ENCODE assay signal across 18 cellular contexts in genomic region chr12:1019283-1019682, GRCh38. TPM values are rescaled to one million over a fixed set of nuclear protein-coding genes. Genes with fewer than 3 reads are reported as not detected.
DNase-seq lines count a peak whose midpoint lies in the region; ATAC-seq and TF ChIP-seq lines count a peak whose summit lies in the region.
"Had no signal": no experiment of that assay in that cellular context is flagged by ENCODE, and none has a peak within 500 bp of the region (broad histone marks: within the 10 kb centered on the region; RNA-seq: fewer than 3 reads in every experiment).

No MANE protein-coding gene starts in this region.

- peak overlapping the region in 4 of 12 donors; percentile 19 to 47 (median 30) for H3K27ac ChIP-seq in heart left ventricle
- H3K27ac ChIP-seq in right atrium auricular region: peak overlapping the region in 1 of 2 donors; percentile 46
- no peak overlapping the region for H3K27ac ChIP-seq in HEK293 (ENCODE audit: extremely low read depth, low read depth, low read length)
- H3K27ac ChIP-seq: BLaER1 treated with 17β-estradiol and CSF1 and Interleukin-3, amounts not matched to agents 10 nM and 100 nM; HL-60 had no signal

- H3K4me1 ChIP-seq in heart left ventricle (peaks cover 0 to 35% (median 9%) of the 10 kb centered on the region in 12 donors), right atrium auricular region (peaks cover 0 to 12% of the 10 kb centered on the region in 2 donors), HEK293 (ENCODE audit: control insufficient read depth, insufficient read depth, low read length) (no peaks in the 10 kb centered on the region)

- H3K36me3 ChIP-seq in heart left ventricle (peaks cover 0 to 16% (median 4%) of the 10 kb centered on the region in 9 donors), right atrium auricular region (no peaks in the 10 kb centered on the region), HEK293 (ENCODE audit: control insufficient read depth in 2 of 2, insufficient read depth in 1 of 2, low read length in 2 of 2) (no peaks in the 10 kb centered on the region; a peak in 1 of 3 replicates)

- POLR2A ChIA-PET in HEK293 (lab: Yijun Ruan, JAX): interaction anchor here (1.2 kb wide), 1 partner anchor 608 kb away, joined by 3 read pairs; no protein-coding TSS in a partner anchor

- H3K9me3 ChIP-seq in heart left ventricle (no peaks in the 10 kb centered on the region), right atrium auricular region (no peaks in the 10 kb centered on the region), HEK293 (ENCODE audit: control insufficient read depth, insufficient read depth, low read depth, low read length) (no peaks in the 10 kb centered on the region)

- H3K4me3 ChIP-seq in heart left ventricle (no peak overlapping the region), right atrium auricular region (no peak overlapping the region), HEK293 (ENCODE audit: low read depth, low read length) (no peak overlapping the region), choroid plexus epithelial cell (ENCODE audit: low read depth, low read length) (no peak overlapping the region)
- H3K4me3 ChIP-seq: BLaER1 treated with 17β-estradiol and CSF1 and Interleukin-3, amounts not matched to agents 10 nM and 100 nM had no signal

- TF ChIP-seq CTCF in heart left ventricle (IDR thresholded peaks at IDR 0.05): no peak
- TF ChIP-seq CTCF in right atrium auricular region (IDR thresholded peaks at IDR 0.05): no peak
- TF ChIP-seq CTCF in HEK293 (tag by site-specific recombination; IDR thresholded peaks at IDR 0.05): no peak
- TF ChIP-seq CTCF in choroid plexus epithelial cell (conservative IDR thresholded peaks at IDR 0.05; ENCODE audit: low read depth, low read length): no peak
- TF ChIP-seq CTCF in progenitor cell of endocrine pancreas (IDR thresholded peaks at IDR 0.05; ENCODE audit: unreplicated experiment): no peak

- H3K4me3 Mint-ChIP-seq in progenitor cell of endocrine pancreas (ENCODE audit: low read depth): no peak overlapping the region
- H3K4me3 Mint-ChIP-seq: B cell; CD8-positive, alpha-beta T cell; H9; IgD-negative memory B cell had no signal

- ATAC-seq in heart left ventricle: peak in 3 of 4 donors; percentile 26 to 78 (median 45)
- ATAC-seq in HG02623 (IDR thresholded peaks at IDR 0.05; ENCODE audit: unreplicated experiment): no peak
- ATAC-seq: CD8-positive, alpha-beta T cell had no signal

- CTCF ChIA-PET in HEK293 (lab: Yijun Ruan, JAX): no interaction called here

- intact Hi-C loops in heart left ventricle (cut with DNase I): no loop called here

- no peak for TF ChIP-seq POLR2A in heart left ventricle (IDR thresholded peaks at IDR 0.05)

- H3K27ac Mint-ChIP-seq in progenitor cell of endocrine pancreas: peak overlapping the region; percentile 25
- H3K27ac Mint-ChIP-seq: B cell; CD8-positive, alpha-beta T cell had no signal

- H3K9me3 Mint-ChIP-seq in progenitor cell of endocrine pancreas (ENCODE audit: low read depth): peaks cover 10% of the 10 kb centered on the region
- H3K9me3 Mint-ChIP-seq: CD8-positive, alpha-beta T cell; H9 had no signal

- WGBS in heart left ventricle, 4 donors: 46 to 65% (median 53%) methylated on average over 5 of the region's 5 CpGs

- DNase-seq in heart left ventricle: no peak
- DNase-seq in right atrium auricular region (ENCODE audit: low spot score): no peak
- DNase-seq in choroid plexus epithelial cell (ENCODE audit: low read depth): peak; percentile 31
- no peak for DNase-seq in progenitor cell of endocrine pancreas (ENCODE audit: low spot score, unreplicated experiment)
- no peak for DNase-seq in AML-193 (lab: John Stamatoyannopoulos, UW)
- DNase-seq: 8988T; Calu3; CD8-positive, alpha-beta T cell; DMS79 treated with DMSO at 0.1 percent for 48 hours; GF-D8; GOT3; H9 had no signal

- no peaks in the 10 kb centered on the region for H3K27me3 Mint-ChIP-seq in progenitor cell of endocrine pancreas
- H3K27me3 Mint-ChIP-seq: B cell, IgD-negative memory B cell had no signal

- H3K4me1 Mint-ChIP-seq in progenitor cell of endocrine pancreas (ENCODE audit: low read depth): no peaks in the 10 kb centered on the region
- H3K4me1 Mint-ChIP-seq: B cell had no signal

- H3K27me3 ChIP-seq in heart left ventricle (no peaks in the 10 kb centered on the region), right atrium auricular region (no peaks in the 10 kb centered on the region)
- H3K27me3 ChIP-seq: BLaER1 treated with 17β-estradiol and CSF1 and Interleukin-3, amounts not matched to agents 10 nM and 100 nM had no signal

- H3K36me3 Mint-ChIP-seq in progenitor cell of endocrine pancreas (ENCODE audit: insufficient read depth): peaks cover 17% of the 10 kb centered on the region

TF ChIP-seq in HEK293, 187 proteins besides CTCF, POLR2A, EP300 and RAD21:
- TF ChIP-seq ATF2 (tag by site-specific recombination; IDR thresholded peaks at IDR 0.05; ENCODE audit: low read depth) (peak; percentile 70), SCRT2 (tag by site-specific recombination; IDR thresholded peaks at IDR 0.05) (no peak)

RNA-seq across cellular contexts. Expression of gene ERC1, which starts 28.3 kb away (rescaled TPM):
- total RNA-seq in heart left ventricle: 10 to 100 TPM; 36.0 to 84.0 (median 52.8) TPM
- 10 to 100 TPM; 13.5 to 20.9 TPM for polyA plus RNA-seq in heart left ventricle
- total RNA-seq in right atrium auricular region: 10 to 100 TPM; 40.3 to 43.0 TPM
- total RNA-seq in progenitor cell of endocrine pancreas: 141 and 146 TPM in 2 replicates
